8 cellular contexts compared by ENCODE assay signal in the genomic region with DNA sequence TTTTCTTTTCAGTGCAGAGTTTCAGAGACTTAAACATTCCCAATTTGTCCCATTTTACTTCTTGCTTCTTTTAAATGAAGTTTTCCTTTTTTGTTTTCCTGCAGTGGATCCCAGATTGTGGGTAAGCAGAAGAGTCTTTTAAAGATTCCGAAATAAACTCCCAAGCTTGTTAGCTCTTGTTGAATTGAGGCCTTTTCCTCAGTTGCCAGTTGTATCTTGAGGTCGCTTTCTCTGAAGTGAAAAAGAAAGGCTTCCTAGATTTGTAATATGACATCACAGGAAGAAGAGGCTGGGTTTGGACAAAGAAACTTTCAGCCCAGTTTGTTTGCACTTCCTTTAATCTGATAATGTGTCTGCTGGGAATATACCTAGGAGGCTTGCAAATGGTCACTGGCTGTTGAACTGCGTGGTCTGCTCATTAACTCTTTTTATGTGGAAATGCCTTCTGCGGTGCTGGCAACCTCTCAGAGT. TPM values are rescaled to one million over a fixed set of nuclear protein-coding genes. Genes with fewer than 3 reads are reported as not detected.
DNase-seq lines count a peak whose midpoint lies in the region; TF ChIP-seq lines count a peak whose summit lies in the region.

A gene with protein sequence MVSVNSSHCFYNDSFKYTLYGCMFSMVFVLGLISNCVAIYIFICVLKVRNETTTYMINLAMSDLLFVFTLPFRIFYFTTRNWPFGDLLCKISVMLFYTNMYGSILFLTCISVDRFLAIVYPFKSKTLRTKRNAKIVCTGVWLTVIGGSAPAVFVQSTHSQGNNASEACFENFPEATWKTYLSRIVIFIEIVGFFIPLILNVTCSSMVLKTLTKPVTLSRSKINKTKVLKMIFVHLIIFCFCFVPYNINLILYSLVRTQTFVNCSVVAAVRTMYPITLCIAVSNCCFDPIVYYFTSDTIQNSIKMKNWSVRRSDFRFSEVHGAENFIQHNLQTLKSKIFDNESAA (minus strand): TSS at position 233 of the 471 bp plus-strand sequence. CDS start 690 bp downstream, outside the sequence.

- H3K27ac ChIP-seq in layer of hippocampus (ENCODE audit: low read depth, low read length) (peak within 1 kb of the TSS; percentile 30), spleen (peak within 1 kb of the TSS; percentile 67 to 87 (median 84))

- H3K36me3 ChIP-seq in spleen: peaks cover 0 to 27% (median 7%) of the 10 kb centered on the region in 6 donors

- DNase-seq in CD1c-positive myeloid dendritic cell (ENCODE audit: extremely low spot score) (peak; percentile 64), NCI-H2081 (lab: John Stamatoyannopoulos, UW) (peak; percentile 37 to 69), cerebellum (ENCODE audit: low spot score) (no peak), spleen (no peak), RKO (ENCODE audit: low spot score) (no peak), cerebellar cortex (ENCODE audit: low spot score) (no peak)
- DNase-seq in stimulated activated CD4-positive, alpha-beta T cell treated with anti-CD3 and anti-CD28 coated beads, Interleukin-4, amount 100 ng/mL, for 4 hours: no peak

- peak within 1 kb of the TSS; percentile 40 to 69 (median 46) for H3K4me3 ChIP-seq in spleen

- H3K4me1 ChIP-seq in spleen: peaks cover 0 to 56% (median 15%) of the 10 kb centered on the region in 6 donors

- TF ChIP-seq CTCF in spleen (IDR thresholded peaks at IDR 0.05 in 8 of 11, conservative IDR thresholded peaks at IDR 0.05 in 3 of 11): no peak

- peak in 2 of 3 donors; percentile 26 to 90 for TF ChIP-seq POLR2A in spleen (IDR thresholded peaks at IDR 0.05)

- intact Hi-C loops in spleen (cut with DNase I; ENCODE audit: low total_unique reads): no loop called here

- no peaks in the 10 kb centered on the region for H3K9me3 ChIP-seq in spleen

- 28 to 49% (median 39%) methylated on average over 4 of the region's 4 CpGs for WGBS in spleen, 5 donors

- H3K27me3 ChIP-seq in layer of hippocampus (ENCODE audit: control insufficient read depth, insufficient read depth, low read length): no peaks in the 10 kb centered on the region
- no peaks in the 10 kb centered on the region for H3K27me3 ChIP-seq in spleen (replicated peaks in 1 of 7)

RNA-seq across cellular contexts. Expression of the gene that starts here (rescaled TPM):
- total RNA-seq in cerebellum (12.4 TPM), spleen (10 to 100 TPM; 26.5 to 44.2 (median 32.9) TPM)
- 10 to 100 TPM; 29.4 to 39.6 (median 33.1) TPM for polyA plus RNA-seq in spleen

Comparison
In these comparisons a context has a peak if more than half of its experiments do, and no peak if none do; other contexts are left out.
1. DNase-seq: peak in CD1c-positive myeloid dendritic cell (single experiment) and NCI-H2081 (2 of 2); none in cerebellum (single experiment), spleen (single experiment), RKO (single experiment), stimulated activated CD4-positive, alpha-beta T cell treated with anti-CD3 and anti-CD28 coated beads, Interleukin-4, amount 100 ng/mL, for 4 hours (0 of 2) and cerebellar cortex (single experiment).